17 cellular contexts compared by ENCODE assay signal in genomic region chr2:120477198-120477597, GRCh38.
A peak's percentile ranks its signal among the peaks of the same experiment; 100 is the strongest.
DNase-seq lines count a peak whose midpoint lies in the region; ATAC-seq, FAIRE-seq and TF ChIP-seq lines count a peak whose summit lies in the region.
"Had no signal": no experiment of that assay in that cellular context is flagged by ENCODE, and none has a peak within 500 bp of the region (broad histone marks: within the 10 kb centered on the region; RNA-seq: fewer than 3 reads in every experiment).

No MANE protein-coding gene starts in this region.

- H3K27ac ChIP-seq in HepG2 (ENCODE audit: extremely low read length, insufficient read depth, low read length) (no peak overlapping the region), right lobe of liver (no peak overlapping the region), endodermal cell (ENCODE audit: low read depth, low read length) (no peak overlapping the region), sigmoid colon (no peak overlapping the region)
- H3K27ac ChIP-seq: HL-60 had no signal

- no peak overlapping the region for H3K4me3 ChIP-seq in HepG2 (replicated peaks in 1 of 3; ENCODE audit: insufficient read depth in 1 of 3, low read depth in 2 of 3, low read length in 3 of 3)
- no peak overlapping the region for H3K4me3 ChIP-seq in right lobe of liver
- H3K4me3 ChIP-seq in endodermal cell (ENCODE audit: low read length): no peak overlapping the region
- no peak overlapping the region for H3K4me3 ChIP-seq in sigmoid colon
- H3K4me3 ChIP-seq: GM23338 had no signal

- H3K9me3 Mint-ChIP-seq in endodermal cell (peaks cover 2% of the 10 kb centered on the region), Calu3 (ENCODE audit: low read depth, unreplicated experiment) (no peaks in the 10 kb centered on the region)
- H3K9me3 Mint-ChIP-seq: CD4-positive, alpha-beta T cell; GM23338 had no signal

- H3K36me3 ChIP-seq in HepG2 (replicated peaks in 1 of 2; ENCODE audit: control insufficient read depth in 1 of 2, insufficient read depth in 2 of 2, low read length in 2 of 2) (no peaks in the 10 kb centered on the region), right lobe of liver (no peaks in the 10 kb centered on the region), endodermal cell (ENCODE audit: control insufficient read depth, insufficient read depth, low read length) (no peaks in the 10 kb centered on the region), sigmoid colon (no peaks in the 10 kb centered on the region)

- TF ChIP-seq POLR2A in HepG2 (IDR thresholded peaks at IDR 0.05; ENCODE audit: insufficient read depth in 1 of 2, low read depth in 2 of 2, low read length in 2 of 2) (no peak), right lobe of liver (IDR thresholded peaks at IDR 0.05) (no peak), sigmoid colon (IDR thresholded peaks at IDR 0.05) (no peak)

- DNase-seq in HepG2 (ENCODE audit: low spot score) (no peak), right lobe of liver (no peak), endodermal cell (peak; percentile 21), sigmoid colon (peak; percentile 53), Calu3 (no peak), HTR-8/SVneo (ENCODE audit: insufficient read length, low spot score) (no peak), middle frontal gyrus (ENCODE audit: extremely low spot score, low spot score) (no peak)
- DNase-seq: C1 segment of cervical spinal cord, DND-41, GDM1, H7 had no signal

- TF ChIP-seq CTCF in HepG2 (CRISPR knock-in tag; IDR thresholded peaks at IDR 0.05) (no peak), right lobe of liver (IDR thresholded peaks at IDR 0.05) (no peak), endodermal cell (conservative IDR thresholded peaks at IDR 0.05) (no peak), sigmoid colon (IDR thresholded peaks at IDR 0.05) (no peak), Calu3 (IDR thresholded peaks at IDR 0.05; ENCODE audit: unreplicated experiment) (no peak)

- TF ChIP-seq RAD21 in HepG2 (CRISPR knock-in tag; IDR thresholded peaks at IDR 0.05): no peak

- BruUV-seq in HepG2 (replicated peaks; lab: Mats Ljungman, UMichigan) (no TSS peak), Calu3 (replicated peaks; lab: Mats Ljungman, UMichigan) (no TSS peak)

- H3K9ac ChIP-seq in HepG2 (ENCODE audit: insufficient read depth, low read depth, low read length) (no peak overlapping the region), endodermal cell (ENCODE audit: extremely low read depth, low read length, poor library complexity, severe bottlenecking) (no peak overlapping the region)

- no peak overlapping the region for H3K27ac Mint-ChIP-seq in endodermal cell
- no peak overlapping the region for H3K27ac Mint-ChIP-seq in Calu3 (ENCODE audit: unreplicated experiment)
- H3K27ac Mint-ChIP-seq: B cell; CD4-positive, alpha-beta T cell; GM23338 had no signal

- no peaks in the 10 kb centered on the region for H3K27me3 ChIP-seq in HepG2 (ENCODE audit: control insufficient read depth in 1 of 2, insufficient read depth in 2 of 2, low read length in 2 of 2)
- no peaks in the 10 kb centered on the region for H3K27me3 ChIP-seq in right lobe of liver
- H3K27me3 ChIP-seq in endodermal cell (ENCODE audit: control insufficient read depth, insufficient read depth, low read length, poor library complexity, severe bottlenecking): peaks cover 11% of the 10 kb centered on the region
- no peaks in the 10 kb centered on the region for H3K27me3 ChIP-seq in sigmoid colon

- in situ Hi-C loops in HepG2 (cut with HindIII; ENCODE audit: extremely low pct_ligation_motif_present, low pct_unique_long_range_greater_than_20kb): no loop called here

- H2AFZ ChIP-seq in HepG2 (ENCODE audit: low read length): no peak overlapping the region
- H2AFZ ChIP-seq: GM23338 had no signal

- no peaks in the 10 kb centered on the region for H4K20me1 ChIP-seq in HepG2 (ENCODE audit: insufficient read depth, low read length)

- H3K79me2 ChIP-seq in HepG2 (ENCODE audit: insufficient read depth, low read length): no peaks in the 10 kb centered on the region

- intact Hi-C loops in HepG2 (cut with micrococcal nuclease; ENCODE audit: unreplicated experiment): no loop called here
- intact Hi-C loops in right lobe of liver (cut with DNase I): no loop called here
- intact Hi-C loops in sigmoid colon (cut with DNase I): no loop called here
- intact Hi-C loops in Calu3 (cut with micrococcal nuclease; ENCODE audit: unreplicated experiment): no loop called here

- peaks cover 78% of the 10 kb centered on the region for H3K4me1 ChIP-seq in HepG2 (ENCODE audit: insufficient read depth, low read length)
- H3K4me1 ChIP-seq in right lobe of liver: peaks cover 0 to 47% (median 22%) of the 10 kb centered on the region in 4 donors
- H3K4me1 ChIP-seq in endodermal cell (ENCODE audit: control insufficient read depth, insufficient read depth, low read length): no peaks in the 10 kb centered on the region
- H3K4me1 ChIP-seq in sigmoid colon: no peaks in the 10 kb centered on the region

- no peak for ATAC-seq in HepG2
- ATAC-seq in right lobe of liver: no peak
- ATAC-seq: GM23338 had no signal

- H3K4me2 ChIP-seq in HepG2 (ENCODE audit: low read depth, low read length): no peak overlapping the region
- H3K4me2 ChIP-seq: GM23338 had no signal

- WGBS in HepG2 (ENCODE audit: low lambda C conversion rate): 53% methylated on average over 3 of the region's 3 CpGs
- WGBS in right lobe of liver (ENCODE audit: insufficient coverage, low coverage, low lambda C conversion rate, missing lambda C conversion rate): 60% methylated on average over 1 of the region's 3 CpGs
- 73 to 87% methylated on average over 2 to 3 of the region's 3 CpGs for WGBS in endodermal cell (ENCODE audit: insufficient coverage in 1 of 2, insufficient read length in 1 of 2), 2 experiments
- WGBS in sigmoid colon, 2 donors: 66 to 86% methylated on average over 3 of the region's 3 CpGs

- no peaks in the 10 kb centered on the region; the same call in 1 of the 2 replicates for H3K9me3 ChIP-seq in HepG2 (ENCODE audit: low read length)
- no peaks in the 10 kb centered on the region for H3K9me3 ChIP-seq in right lobe of liver
- peaks cover 4% of the 10 kb centered on the region for H3K9me3 ChIP-seq in endodermal cell (ENCODE audit: control insufficient read depth, low read length)
- peaks cover 0 to under 1% (median 0%) of the 10 kb centered on the region in 4 donors for H3K9me3 ChIP-seq in sigmoid colon

- FAIRE-seq in HepG2 (lab: Jason Lieb, UNC) (no peak), HTR-8/SVneo (lab: Jason Lieb, UNC) (no peak)
- FAIRE-seq: A204.1, GM12892 had no signal

- CTCF ChIA-PET in HepG2 (lab: Yijun Ruan, JAX; ENCODE audit: low intra/inter-chr PET ratio, low total read pairs) (no interaction called here), Calu3 (lab: Charles Lee) (no interaction called here)

- TF ChIP-seq EP300 in HepG2 (IDR thresholded peaks at IDR 0.05; ENCODE audit: low read depth in 2 of 2, low read length in 2 of 2) (no peak), HepG2 (CRISPR knock-in tag; IDR thresholded peaks at IDR 0.05; ENCODE audit: borderline replicate concordance) (no peak), sigmoid colon (IDR thresholded peaks at IDR 0.05) (no peak)

- H3K36me3 Mint-ChIP-seq in endodermal cell (ENCODE audit: low read depth) (no peaks in the 10 kb centered on the region), Calu3 (ENCODE audit: insufficient read depth, unreplicated experiment) (no peaks in the 10 kb centered on the region)

- H3K4me3 Mint-ChIP-seq in endodermal cell (no peak overlapping the region), Calu3 (ENCODE audit: low read depth, unreplicated experiment) (no peak overlapping the region)
- H3K4me3 Mint-ChIP-seq: B cell; CD4-positive, alpha-beta T cell; GM23338 had no signal

- POLR2A ChIA-PET in HepG2 (lab: Yijun Ruan, JAX): interaction anchor here (6.5 kb wide), 1 partner anchor 11 kb away, joined by 159 read pairs; no protein-coding TSS in a partner anchor

- H3K27me3 Mint-ChIP-seq in endodermal cell (ENCODE audit: insufficient read depth) (peaks cover 48% of the 10 kb centered on the region), Calu3 (ENCODE audit: unreplicated experiment) (peaks cover 28% of the 10 kb centered on the region)
- H3K27me3 Mint-ChIP-seq: B cell; CD4-positive, alpha-beta T cell had no signal

- peaks cover 12% of the 10 kb centered on the region for H3K4me1 Mint-ChIP-seq in endodermal cell
- no peaks in the 10 kb centered on the region for H3K4me1 Mint-ChIP-seq in Calu3 (ENCODE audit: low read depth, unreplicated experiment)
- H3K4me1 Mint-ChIP-seq: B cell, GM23338 had no signal

TF ChIP-seq in HepG2, 621 proteins besides CTCF, POLR2A, EP300 and RAD21:
- TF ChIP-seq ZNF768 (CRISPR knock-in tag; IDR thresholded peaks at IDR 0.05) (peak; percentile 99), KLF12 (CRISPR knock-in tag; IDR thresholded peaks at IDR 0.05; ENCODE audit: borderline replicate concordance) (no peak), ZMYM3 (CRISPR knock-in tag; IDR thresholded peaks at IDR 0.05) (0 out of 2 replicates have a peak, but pooled peaks have one; percentile 22)

Comparison
In these comparisons a context has a peak if more than half of its experiments do, and no peak if none do; other contexts are left out.
1. DNase-seq: peak in endodermal cell (single experiment) and sigmoid colon (single experiment); none in HepG2 (single experiment), right lobe of liver (0 of 3), Calu3 (single experiment), HTR-8/SVneo (single experiment) and middle frontal gyrus (single experiment).